ENCODE assay signal across 1 cellular context in genomic region chr9:92293452-92294296, GRCh38.
TF ChIP-seq lines count a peak whose summit lies in the region.

Gene IARS1 (minus strand): TSS chr9:92293697. CDS start chr9:92289419, 4,278 bp downstream.

TF ChIP-seq in HepG2, 621 proteins besides CTCF, POLR2A, EP300 and RAD21 (continued from another document and continues in another):
- TF ChIP-seq, protein P1, sequence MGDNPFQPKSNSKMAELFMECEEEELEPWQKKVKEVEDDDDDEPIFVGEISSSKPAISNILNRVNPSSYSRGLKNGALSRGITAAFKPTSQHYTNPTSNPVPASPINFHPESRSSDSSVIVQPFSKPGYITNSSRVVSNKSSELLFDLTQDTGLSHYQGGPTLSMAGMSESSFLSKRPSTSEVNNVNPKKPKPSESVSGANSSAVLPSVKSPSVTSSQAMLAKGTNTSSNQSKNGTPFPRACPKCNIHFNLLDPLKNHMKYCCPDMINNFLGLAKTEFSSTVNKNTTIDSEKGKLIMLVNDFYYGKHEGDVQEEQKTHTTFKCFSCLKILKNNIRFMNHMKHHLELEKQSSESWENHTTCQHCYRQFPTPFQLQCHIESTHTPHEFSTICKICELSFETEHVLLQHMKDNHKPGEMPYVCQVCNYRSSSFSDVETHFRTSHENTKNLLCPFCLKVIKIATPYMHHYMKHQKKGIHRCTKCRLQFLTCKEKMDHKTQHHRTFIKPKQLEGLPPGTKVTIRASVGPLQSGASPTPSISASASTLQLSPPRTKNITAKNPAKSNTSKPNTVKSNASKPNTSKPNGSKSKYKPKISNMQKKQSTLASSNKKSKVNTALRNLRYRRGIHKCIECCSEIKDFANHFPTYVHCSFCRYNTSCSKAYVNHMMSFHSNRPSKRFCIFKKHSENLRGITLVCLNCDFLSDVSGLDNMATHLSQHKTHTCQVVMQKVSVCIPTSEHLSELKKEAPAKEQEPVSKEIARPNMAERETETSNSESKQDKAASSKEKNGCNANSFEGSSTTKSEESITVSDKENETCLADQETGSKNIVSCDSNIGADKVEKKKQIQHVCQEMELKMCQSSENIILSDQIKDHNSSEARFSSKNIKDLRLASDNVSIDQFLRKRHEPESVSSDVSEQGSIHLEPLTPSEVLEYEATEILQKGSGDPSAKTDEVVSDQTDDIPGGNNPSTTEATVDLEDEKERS (CRISPR knock-in tag; IDR thresholded peaks at IDR 0.05): no peak; the same call in 1 of the 2 replicates
- TF ChIP-seq NFIB (CRISPR knock-in tag; IDR thresholded peaks at IDR 0.05; ENCODE audit: borderline replicate concordance): no peak
- peak; percentile 96 for TF ChIP-seq ZNF891 (CRISPR knock-in tag; IDR thresholded peaks at IDR 0.05)
- TF ChIP-seq EHMT2 (IDR thresholded peaks at IDR 0.05; ENCODE audit: borderline replicate concordance, low read depth, low read length): no peak
- TF ChIP-seq ZNF605 (CRISPR knock-in tag; IDR thresholded peaks at IDR 0.05): peak; percentile 91
- peak; percentile 94 for TF ChIP-seq CREB3 (CRISPR knock-in tag; IDR thresholded peaks at IDR 0.05)
- TF ChIP-seq ISL2 (CRISPR knock-in tag; IDR thresholded peaks at IDR 0.05): peak; percentile 88
- TF ChIP-seq ZNF816 (CRISPR knock-in tag; IDR thresholded peaks at IDR 0.05; ENCODE audit: borderline replicate concordance): peak; percentile 73; the same call in 1 of the 2 replicates
- TF ChIP-seq FOSL2 (CRISPR knock-in tag; IDR thresholded peaks at IDR 0.05): peak; percentile 78
- TF ChIP-seq CHD2 (IDR thresholded peaks at IDR 0.05; ENCODE audit: low read depth, low read length): no peak
- peak; percentile 83 for TF ChIP-seq PHF5A (CRISPR knock-in tag; IDR thresholded peaks at IDR 0.05; ENCODE audit: low read depth, unreplicated experiment)
- TF ChIP-seq RFXAP (CRISPR knock-in tag; IDR thresholded peaks at IDR 0.05; ENCODE audit: borderline replicate concordance): peak; percentile 93
- TF ChIP-seq HHEX (CRISPR knock-in tag; IDR thresholded peaks at IDR 0.05): no peak
- no peak for TF ChIP-seq ATF5 (CRISPR knock-in tag; IDR thresholded peaks at IDR 0.05; ENCODE audit: low read depth)
- peak; percentile 97 for TF ChIP-seq YEATS2 (CRISPR knock-in tag; IDR thresholded peaks at IDR 0.05; ENCODE audit: borderline replicate concordance)
- TF ChIP-seq DPF2 (CRISPR knock-in tag; IDR thresholded peaks at IDR 0.05; ENCODE audit: borderline replicate concordance, low read depth): no peak
- peak; percentile 67; the same call in 1 of the 2 replicates for TF ChIP-seq CHCHD3 (CRISPR knock-in tag; IDR thresholded peaks at IDR 0.05)
- TF ChIP-seq, protein P2, sequence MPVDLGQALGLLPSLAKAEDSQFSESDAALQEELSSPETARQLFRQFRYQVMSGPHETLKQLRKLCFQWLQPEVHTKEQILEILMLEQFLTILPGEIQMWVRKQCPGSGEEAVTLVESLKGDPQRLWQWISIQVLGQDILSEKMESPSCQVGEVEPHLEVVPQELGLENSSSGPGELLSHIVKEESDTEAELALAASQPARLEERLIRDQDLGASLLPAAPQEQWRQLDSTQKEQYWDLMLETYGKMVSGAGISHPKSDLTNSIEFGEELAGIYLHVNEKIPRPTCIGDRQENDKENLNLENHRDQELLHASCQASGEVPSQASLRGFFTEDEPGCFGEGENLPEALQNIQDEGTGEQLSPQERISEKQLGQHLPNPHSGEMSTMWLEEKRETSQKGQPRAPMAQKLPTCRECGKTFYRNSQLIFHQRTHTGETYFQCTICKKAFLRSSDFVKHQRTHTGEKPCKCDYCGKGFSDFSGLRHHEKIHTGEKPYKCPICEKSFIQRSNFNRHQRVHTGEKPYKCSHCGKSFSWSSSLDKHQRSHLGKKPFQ (CRISPR knock-in tag; IDR thresholded peaks at IDR 0.05; ENCODE audit: insufficient replicate concordance): peak; percentile 76
- TF ChIP-seq RAD51 (IDR thresholded peaks at IDR 0.05; ENCODE audit: borderline replicate concordance): no peak
- TF ChIP-seq, protein P3, sequence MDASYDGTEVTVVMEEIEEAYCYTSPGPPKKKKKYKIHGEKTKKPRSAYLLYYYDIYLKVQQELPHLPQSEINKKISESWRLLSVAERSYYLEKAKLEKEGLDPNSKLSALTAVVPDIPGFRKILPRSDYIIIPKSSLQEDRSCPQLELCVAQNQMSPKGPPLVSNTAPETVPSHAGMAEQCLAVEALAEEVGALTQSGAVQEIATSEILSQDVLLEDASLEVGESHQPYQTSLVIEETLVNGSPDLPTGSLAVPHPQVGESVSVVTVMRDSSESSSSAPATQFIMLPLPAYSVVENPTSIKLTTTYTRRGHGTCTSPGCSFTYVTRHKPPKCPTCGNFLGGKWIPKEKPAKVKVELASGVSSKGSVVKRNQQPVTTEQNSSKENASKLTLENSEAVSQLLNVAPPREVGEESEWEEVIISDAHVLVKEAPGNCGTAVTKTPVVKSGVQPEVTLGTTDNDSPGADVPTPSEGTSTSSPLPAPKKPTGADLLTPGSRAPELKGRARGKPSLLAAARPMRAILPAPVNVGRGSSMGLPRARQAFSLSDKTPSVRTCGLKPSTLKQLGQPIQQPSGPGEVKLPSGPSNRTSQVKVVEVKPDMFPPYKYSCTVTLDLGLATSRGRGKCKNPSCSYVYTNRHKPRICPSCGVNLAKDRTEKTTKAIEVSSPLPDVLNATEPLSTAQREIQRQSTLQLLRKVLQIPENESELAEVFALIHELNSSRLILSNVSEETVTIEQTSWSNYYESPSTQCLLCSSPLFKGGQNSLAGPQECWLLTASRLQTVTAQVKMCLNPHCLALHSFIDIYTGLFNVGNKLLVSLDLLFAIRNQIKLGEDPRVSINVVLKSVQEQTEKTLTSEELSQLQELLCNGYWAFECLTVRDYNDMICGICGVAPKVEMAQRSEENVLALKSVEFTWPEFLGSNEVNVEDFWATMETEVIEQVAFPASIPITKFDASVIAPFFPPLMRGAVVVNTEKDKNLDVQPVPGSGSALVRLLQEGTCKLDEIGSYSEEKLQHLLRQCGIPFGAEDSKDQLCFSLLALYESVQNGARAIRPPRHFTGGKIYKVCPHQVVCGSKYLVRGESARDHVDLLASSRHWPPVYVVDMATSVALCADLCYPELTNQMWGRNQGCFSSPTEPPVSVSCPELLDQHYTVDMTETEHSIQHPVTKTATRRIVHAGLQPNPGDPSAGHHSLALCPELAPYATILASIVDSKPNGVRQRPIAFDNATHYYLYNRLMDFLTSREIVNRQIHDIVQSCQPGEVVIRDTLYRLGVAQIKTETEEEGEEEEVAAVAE (CRISPR knock-in tag; IDR thresholded peaks at IDR 0.05; ENCODE audit: borderline replicate concordance): peak; percentile 100
- 0 out of 2 replicates have a peak, but pooled peaks have one; percentile 32 for TF ChIP-seq MAF1 (CRISPR knock-in tag; IDR thresholded peaks at IDR 0.05; ENCODE audit: borderline replicate concordance)
- peak; percentile 97 for TF ChIP-seq ZSCAN5A (CRISPR knock-in tag; IDR thresholded peaks at IDR 0.05; ENCODE audit: borderline replicate concordance)
- no peak for TF ChIP-seq ZNF83 (CRISPR knock-in tag; IDR thresholded peaks at IDR 0.05; ENCODE audit: borderline replicate concordance)
- peak; percentile 82; the same call in 1 of the 2 replicates for TF ChIP-seq ZNF746 (CRISPR knock-in tag; IDR thresholded peaks at IDR 0.05)
- peak; percentile 21; the same call in 1 of the 2 replicates for TF ChIP-seq NFE2L1 (CRISPR knock-in tag; IDR thresholded peaks at IDR 0.05; ENCODE audit: borderline replicate concordance)
- TF ChIP-seq DNMT3B (CRISPR knock-in tag; conservative IDR thresholded peaks at IDR 0.05): peak; percentile 89; the same call in 1 of the 2 replicates
- TF ChIP-seq, protein P4, sequence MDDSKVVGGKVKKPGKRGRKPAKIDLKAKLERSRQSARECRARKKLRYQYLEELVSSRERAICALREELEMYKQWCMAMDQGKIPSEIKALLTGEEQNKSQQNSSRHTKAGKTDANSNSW (CRISPR knock-in tag; IDR thresholded peaks at IDR 0.05; ENCODE audit: borderline replicate concordance): peak; percentile 96; the same call in 1 of the 2 replicates
- TF ChIP-seq NFYB (CRISPR knock-in tag; IDR thresholded peaks at IDR 0.05): peak; percentile 100
- TF ChIP-seq KDM5B (CRISPR knock-in tag; IDR thresholded peaks at IDR 0.05; ENCODE audit: borderline replicate concordance): peak; percentile 92
- TF ChIP-seq ZBED4 (CRISPR knock-in tag; IDR thresholded peaks at IDR 0.05; ENCODE audit: borderline replicate concordance): no peak
- TF ChIP-seq HOXD1 (CRISPR knock-in tag; IDR thresholded peaks at IDR 0.05): peak; percentile 87
- no peak; the same call in 1 of the 2 replicates for TF ChIP-seq ZNF674 (CRISPR knock-in tag; IDR thresholded peaks at IDR 0.05; ENCODE audit: low read depth)
- TF ChIP-seq, protein P5, sequence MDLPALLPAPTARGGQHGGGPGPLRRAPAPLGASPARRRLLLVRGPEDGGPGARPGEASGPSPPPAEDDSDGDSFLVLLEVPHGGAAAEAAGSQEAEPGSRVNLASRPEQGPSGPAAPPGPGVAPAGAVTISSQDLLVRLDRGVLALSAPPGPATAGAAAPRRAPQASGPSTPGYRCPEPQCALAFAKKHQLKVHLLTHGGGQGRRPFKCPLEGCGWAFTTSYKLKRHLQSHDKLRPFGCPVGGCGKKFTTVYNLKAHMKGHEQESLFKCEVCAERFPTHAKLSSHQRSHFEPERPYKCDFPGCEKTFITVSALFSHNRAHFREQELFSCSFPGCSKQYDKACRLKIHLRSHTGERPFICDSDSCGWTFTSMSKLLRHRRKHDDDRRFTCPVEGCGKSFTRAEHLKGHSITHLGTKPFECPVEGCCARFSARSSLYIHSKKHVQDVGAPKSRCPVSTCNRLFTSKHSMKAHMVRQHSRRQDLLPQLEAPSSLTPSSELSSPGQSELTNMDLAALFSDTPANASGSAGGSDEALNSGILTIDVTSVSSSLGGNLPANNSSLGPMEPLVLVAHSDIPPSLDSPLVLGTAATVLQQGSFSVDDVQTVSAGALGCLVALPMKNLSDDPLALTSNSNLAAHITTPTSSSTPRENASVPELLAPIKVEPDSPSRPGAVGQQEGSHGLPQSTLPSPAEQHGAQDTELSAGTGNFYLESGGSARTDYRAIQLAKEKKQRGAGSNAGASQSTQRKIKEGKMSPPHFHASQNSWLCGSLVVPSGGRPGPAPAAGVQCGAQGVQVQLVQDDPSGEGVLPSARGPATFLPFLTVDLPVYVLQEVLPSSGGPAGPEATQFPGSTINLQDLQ (CRISPR knock-in tag; IDR thresholded peaks at IDR 0.05): peak; percentile 96
- no peak for TF ChIP-seq GATA4 (IDR thresholded peaks at IDR 0.05; ENCODE audit: borderline replicate concordance, low read depth)
- TF ChIP-seq, protein P6, sequence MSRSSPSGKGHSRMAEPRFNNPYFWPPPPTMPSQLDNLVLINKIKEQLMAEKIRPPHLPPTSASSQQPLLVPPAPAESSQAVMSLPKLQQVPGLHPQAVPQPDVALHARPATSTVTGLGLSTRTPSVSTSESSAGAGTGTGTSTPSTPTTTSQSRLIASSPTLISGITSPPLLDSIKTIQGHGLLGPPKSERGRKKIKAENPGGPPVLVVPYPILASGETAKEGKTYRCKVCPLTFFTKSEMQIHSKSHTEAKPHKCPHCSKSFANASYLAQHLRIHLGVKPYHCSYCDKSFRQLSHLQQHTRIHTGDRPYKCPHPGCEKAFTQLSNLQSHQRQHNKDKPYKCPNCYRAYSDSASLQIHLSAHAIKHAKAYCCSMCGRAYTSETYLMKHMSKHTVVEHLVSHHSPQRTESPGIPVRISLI (CRISPR knock-in tag; IDR thresholded peaks at IDR 0.05; ENCODE audit: borderline replicate concordance): peak; percentile 27; the same call in 1 of the 2 replicates
- TF ChIP-seq ZNF782 (CRISPR knock-in tag; IDR thresholded peaks at IDR 0.05; ENCODE audit: borderline replicate concordance): peak; percentile 70; the same call in 1 of the 2 replicates
- no peak for TF ChIP-seq ADNP (CRISPR knock-in tag; IDR thresholded peaks at IDR 0.05)
- TF ChIP-seq JARID2 (CRISPR knock-in tag; IDR thresholded peaks at IDR 0.05; ENCODE audit: insufficient replicate concordance): no peak
- TF ChIP-seq ZNF724P (CRISPR knock-in tag; IDR thresholded peaks at IDR 0.05; ENCODE audit: borderline replicate concordance): peak; percentile 94
- TF ChIP-seq NCOA1 (CRISPR knock-in tag; IDR thresholded peaks at IDR 0.05): peak; percentile 81; the same call in 1 of the 2 replicates
